ENCODE assay signal across 9 cellular contexts in genomic region chr1:29706936-29707335, GRCh38.
DNase-seq lines count a peak whose midpoint lies in the region; ATAC-seq, FAIRE-seq and TF ChIP-seq lines count a peak whose summit lies in the region.
"Had no signal": no experiment of that assay in that cellular context is flagged by ENCODE, and none has a peak within 500 bp of the region (broad histone marks: within the 10 kb centered on the region; RNA-seq: fewer than 3 reads in every experiment).

No MANE protein-coding gene starts in this region.

- H3K9ac ChIP-seq in GM12878 (ENCODE audit: control insufficient read depth, insufficient read depth, low read length): no peak overlapping the region

- no peaks in the 10 kb centered on the region for H3K79me2 ChIP-seq in GM12878 (ENCODE audit: control insufficient read depth, insufficient read depth, low read length)

- intact Hi-C loops in GM12878 (cut with micrococcal nuclease; ENCODE audit: unreplicated experiment): no loop called here

- H3K4me3 ChIP-seq in GM12878: no peak overlapping the region

- POLR2A ChIA-PET in GM12878 (lab: Charles Lee): no interaction called here

- peak; percentile 81 for DNase-seq in AG20443 (ENCODE audit: low spot score)
- peak; percentile 90 for DNase-seq in NCI-H2227 treated with DMSO at 0.1 percent for 48 hours (lab: John Stamatoyannopoulos, UW)
- DNase-seq in GM12878 (ENCODE audit: low read depth, low spot score): no peak
- DNase-seq in lung microvascular endothelial cell (ENCODE audit: low read depth in 2 of 2): peak; percentile 46 to 54
- DNase-seq in SIG-M5 (lab: John Stamatoyannopoulos, UW): no peak
- DNase-seq in T1000 (lab: John Stamatoyannopoulos, UW): no peak

- H3K4me2 ChIP-seq in GM12878 (ENCODE audit: control insufficient read depth, insufficient read depth): 0 out of 2 replicates have a peak overlapping the region, but pooled peaks have one; percentile 42

- in situ Hi-C loops in GM12878 (cut with MboI): no loop called here

- ATAC-seq in GM19324 (IDR thresholded peaks at IDR 0.05; ENCODE audit: low FRiP score, unreplicated experiment) (peak; percentile 41), GM12878 (peak; percentile 88), GM18861 (IDR thresholded peaks at IDR 0.05; ENCODE audit: unreplicated experiment) (no peak)

- no peaks in the 10 kb centered on the region for H3K36me3 ChIP-seq in GM12878 (ENCODE audit: control insufficient read depth in 2 of 2, insufficient read depth in 2 of 2, low read length in 1 of 2)

- H2AFZ ChIP-seq in GM12878 (ENCODE audit: control insufficient read depth, low read depth, low read length): no peak overlapping the region

- WGBS in GM12878 (ENCODE audit: insufficient coverage, insufficient replicate concordance, low lambda C conversion rate, missing lambda C conversion rate): 12% methylated on average over 9 of the region's 28 CpGs

- H3K9me3 ChIP-seq in GM12878 (replicated peaks; ENCODE audit: control insufficient read depth, insufficient read depth, low read length): no peaks in the 10 kb centered on the region

- peak; percentile 21 to 55 (median 38); a peak in 5 of 6 replicates for TF ChIP-seq CTCF in GM12878 (IDR thresholded peaks at IDR 0.05 in 2 of 3, conservative IDR thresholded peaks at IDR 0.05 in 1 of 3; ENCODE audit: control insufficient read depth in 2 of 3, extremely low read depth in 1 of 3, insufficient read depth in 1 of 3, low read depth in 3 of 3, low read length in 3 of 3)

- FAIRE-seq in GM12878 (lab: Jason Lieb, UNC): no peak
- FAIRE-seq: endometrium had no signal

- peaks cover 29% of the 10 kb centered on the region for H3K4me1 ChIP-seq in GM12878 (ENCODE audit: control insufficient read depth, insufficient read depth, low read length)

- H4K20me1 ChIP-seq in GM12878 (ENCODE audit: control insufficient read depth, insufficient read depth): no peaks in the 10 kb centered on the region

- H3K27ac ChIP-seq in GM12878 (ENCODE audit: control insufficient read depth, insufficient read depth): no peak overlapping the region

- BruUV-seq in GM12878 (replicated peaks; lab: Mats Ljungman, UMichigan): no TSS peak

- SMC1A ChIA-PET in GM12878 (lab: Charles Lee; ENCODE audit: uncharacterized antibody, unreplicated experiment): no interaction called here

- H3K27me3 ChIP-seq in GM12878 (replicated peaks in 1 of 2; ENCODE audit: control insufficient read depth in 2 of 2, insufficient read depth in 2 of 2, low read length in 1 of 2): no peaks in the 10 kb centered on the region; a peak in 1 of 4 replicates

- RAD21 ChIA-PET in GM12878 (lab: Charles Lee; ENCODE audit: unreplicated experiment): no interaction called here

- no peak for TF ChIP-seq POLR2A in GM12878 (IDR thresholded peaks at IDR 0.05; ENCODE audit: low read depth, low read length)

- TF ChIP-seq RAD21 in GM12878 (IDR thresholded peaks at IDR 0.05; ENCODE audit: insufficient read depth, low read depth, low read length): peak; percentile 65

- CTCF ChIA-PET in GM12878 (lab: Yijun Ruan, JAX): no interaction called here

- TF ChIP-seq EP300 in GM12878 (IDR thresholded peaks at IDR 0.05; ENCODE audit: borderline replicate concordance in 1 of 2, control insufficient read depth in 1 of 2, low read depth in 2 of 2, low read length in 2 of 2): no peak

TF ChIP-seq in GM12878, 131 proteins besides CTCF, POLR2A, EP300 and RAD21:
- TF ChIP-seq YBX1 (IDR thresholded peaks at IDR 0.05): no peak
- 0 out of 2 replicates have a peak, but pooled peaks have one; percentile 7 for TF ChIP-seq RUNX3 (IDR thresholded peaks at IDR 0.05; ENCODE audit: low read length)

Comparison
In these comparisons a context has a peak if more than half of its experiments do, and no peak if none do; other contexts are left out.
1. DNase-seq: peak in AG20443 (single experiment), NCI-H2227 treated with DMSO at 0.1 percent for 48 hours (single experiment) and lung microvascular endothelial cell (2 of 2); none in GM12878 (single experiment), SIG-M5 (single experiment) and T1000 (single experiment).